Comparison of ENCODE assay signal across 9 cellular contexts in genomic region chr4:78937837-78938236, GRCh38. TPM values are rescaled to one million over a fixed set of nuclear protein-coding genes. Genes with fewer than 3 reads are reported as not detected.
DNase-seq lines count a peak whose midpoint lies in the region; ATAC-seq, FAIRE-seq and TF ChIP-seq lines count a peak whose summit lies in the region.
"Had no signal": no experiment of that assay in that cellular context is flagged by ENCODE, and none has a peak within 500 bp of the region (broad histone marks: within the 10 kb centered on the region; RNA-seq: fewer than 3 reads in every experiment).

No MANE protein-coding gene starts in this region.

- H3K4me1 Mint-ChIP-seq in CD8-positive, alpha-beta memory T cell: peaks cover 37 to 57% (median 50%) of the 10 kb centered on the region in 3 donors

- no peak overlapping the region for H3K27ac ChIP-seq in CD8-positive, alpha-beta memory T cell (ENCODE audit: low read depth, low read length)
- no peak overlapping the region for H3K27ac ChIP-seq in KMS-11
- no peak overlapping the region for H3K27ac ChIP-seq in K562 (ENCODE audit: extremely low read depth, low read depth, low read length)
- no peak overlapping the region for H3K27ac ChIP-seq in WERI-Rb-1

- peak overlapping the region; percentile 55 to 92 (median 65) for H3K4me3 Mint-ChIP-seq in CD8-positive, alpha-beta memory T cell

- no peak overlapping the region for H3K9ac ChIP-seq in KMS-11
- no peak overlapping the region; a peak in 1 of 4 replicates for H3K9ac ChIP-seq in K562 (ENCODE audit: insufficient read depth in 1 of 2, low read depth in 2 of 2, low read length in 2 of 2)

- H3K9me1 ChIP-seq in K562 (ENCODE audit: control insufficient read depth, insufficient read depth, low read length): no peaks in the 10 kb centered on the region

- no peaks in the 10 kb centered on the region for H3K9me3 Mint-ChIP-seq in CD8-positive, alpha-beta memory T cell

- TF ChIP-seq RAD21 in K562 (CRISPR knock-in tag; conservative IDR thresholded peaks at IDR 0.05 in 1 of 2, IDR thresholded peaks at IDR 0.05 in 1 of 2): no peak

- intact Hi-C loops in K562 (cut with micrococcal nuclease): no loop called here

- DNase-seq in CD8-positive, alpha-beta memory T cell: no peak
- no peak for DNase-seq in K562 (ENCODE audit: extremely low read depth in 1 of 4, low spot score in 3 of 4)
- DNase-seq in myocyte (ENCODE audit: low read depth): peak; percentile 9
- no peak for DNase-seq in stimulated activated CD4-positive, alpha-beta T cell treated with anti-CD3 and anti-CD28 coated beads, Interleukin-2, amount 100 ng/mL, for 48 hours
- no peak for DNase-seq in WERI-Rb-1
- DNase-seq in H4 (ENCODE audit: low spot score): no peak
- DNase-seq in middle frontal gyrus (ENCODE audit: extremely low spot score, low spot score): no peak

- no peak for TF ChIP-seq EP300 in K562 (IDR thresholded peaks at IDR 0.05; ENCODE audit: low read length)

- H3K79me2 ChIP-seq in KMS-11 (ENCODE audit: insufficient read depth, low read depth): no peaks in the 10 kb centered on the region; the same call in 1 of the 2 replicates
- H3K79me2 ChIP-seq in K562 (ENCODE audit: control insufficient read depth, insufficient read depth, low read length): peaks cover 29% of the 10 kb centered on the region

- 78% methylated on average over 4 of the region's 4 CpGs for WGBS in K562 (ENCODE audit: insufficient coverage, low coverage, missing lambda C conversion rate)

- no peaks in the 10 kb centered on the region for H3K9me3 ChIP-seq in CD8-positive, alpha-beta memory T cell (ENCODE audit: low read length)
- H3K9me3 ChIP-seq in K562 (replicated peaks; ENCODE audit: control insufficient read depth, insufficient read depth, low read depth, low read length): no peaks in the 10 kb centered on the region
- no peaks in the 10 kb centered on the region for H3K9me3 ChIP-seq in WERI-Rb-1 (ENCODE audit: severe bottlenecking)

- peaks cover 0 to 19% (median 4%) of the 10 kb centered on the region in 3 donors for H3K36me3 Mint-ChIP-seq in CD8-positive, alpha-beta memory T cell

- peaks cover 30% of the 10 kb centered on the region for H3K4me1 ChIP-seq in CD8-positive, alpha-beta memory T cell (ENCODE audit: insufficient read depth, low read length)
- H3K4me1 ChIP-seq in KMS-11 (ENCODE audit: low read depth, poor library complexity, severe bottlenecking) (peaks cover 29% of the 10 kb centered on the region), K562 (replicated peaks in 1 of 2; ENCODE audit: control insufficient read depth in 2 of 2, insufficient read depth in 2 of 2, low read length in 2 of 2) (peaks cover 10 to 19% of the 10 kb centered on the region in 2 experiments; a peak in 4 of 5 replicates)

- no peaks in the 10 kb centered on the region for H3K36me3 ChIP-seq in CD8-positive, alpha-beta memory T cell (ENCODE audit: insufficient read depth, low read length)
- H3K36me3 ChIP-seq in KMS-11 (ENCODE audit: insufficient read depth) (no peaks in the 10 kb centered on the region), K562 (ENCODE audit: control insufficient read depth, insufficient read depth, low read length) (peaks cover 12% of the 10 kb centered on the region; the same call in 2 of the 3 replicates), WERI-Rb-1 (peaks cover 26% of the 10 kb centered on the region)

- FAIRE-seq in K562 (lab: Jason Lieb, UNC): no peak
- FAIRE-seq: colon had no signal

- no TSS peak for BruUV-seq in K562 (replicated peaks; lab: Mats Ljungman, UMichigan)

- peaks cover 0 to 6% of the 10 kb centered on the region in 2 donors for H3K27me3 Mint-ChIP-seq in CD8-positive, alpha-beta memory T cell

- H4K20me1 ChIP-seq in KMS-11 (ENCODE audit: insufficient read depth) (no peaks in the 10 kb centered on the region), K562 (replicated peaks; ENCODE audit: control insufficient read depth, insufficient read depth, low read length) (no peaks in the 10 kb centered on the region)

- peak overlapping the region in 5 of 8 donors; percentile 37 to 70 (median 50) for H3K27ac Mint-ChIP-seq in CD8-positive, alpha-beta memory T cell

- H3K4me2 ChIP-seq in KMS-11: peak overlapping the region; percentile 92; the same call in 1 of the 2 replicates
- peak overlapping the region; percentile 2; the same call in 1 of the 2 replicates for H3K4me2 ChIP-seq in K562 (ENCODE audit: insufficient read depth, low read length)

- TF ChIP-seq POLR2A in K562 (conservative IDR thresholded peaks at IDR 0.05): no peak

- H3K4me3 ChIP-seq in CD8-positive, alpha-beta memory T cell (ENCODE audit: low read length): no peak overlapping the region
- peak overlapping the region; percentile 62 for H3K4me3 ChIP-seq in KMS-11 (IDR thresholded peaks at IDR 0.05; ENCODE audit: insufficient read depth, low read depth, low read length)
- peak overlapping the region; percentile 68; the same call in 1 of the 2 replicates for H3K4me3 ChIP-seq in K562
- H3K4me3 ChIP-seq in WERI-Rb-1 (ENCODE audit: low read depth, low read length): no peak overlapping the region

- CTCF ChIA-PET in CD8-positive, alpha-beta memory T cell (lab: Charles Lee): interaction anchor here (0.9 to 1.8 kb wide), 3 partner anchors 11 to 161 kb away, joined by 3 to 5 read pairs (median 3); no protein-coding TSS in a partner anchor
- CTCF ChIA-PET in K562 (lab: Yijun Ruan, JAX; ENCODE audit: low intra/inter-chr PET ratio): no interaction called here

- in situ Hi-C loops in K562 (cut with MboI): no loop called here

- ATAC-seq in K562: no peak

- no peak for TF ChIP-seq CTCF in KMS-11 (conservative IDR thresholded peaks at IDR 0.05; ENCODE audit: low read depth, low read length)
- no peak for TF ChIP-seq CTCF in K562 (IDR thresholded peaks at IDR 0.05 in 2 of 3, conservative IDR thresholded peaks at IDR 0.05 in 1 of 3; ENCODE audit: insufficient read depth in 2 of 3, low read depth in 1 of 3, low read length in 3 of 3)
- no peak for TF ChIP-seq CTCF in WERI-Rb-1 (IDR thresholded peaks at IDR 0.05; ENCODE audit: low read depth, low read length)

- H2AFZ ChIP-seq in KMS-11 (ENCODE audit: low read depth) (no peak overlapping the region), K562 (ENCODE audit: low read depth, low read length) (no peak overlapping the region)

- POLR2A ChIA-PET in CD8-positive, alpha-beta memory T cell (lab: Charles Lee): no interaction called here
- POLR2A ChIA-PET in K562 (lab: Yijun Ruan, JAX): interaction anchor here (1.2 kb wide), 1 partner anchor 11 kb away, joined by 3 read pairs; no protein-coding TSS in a partner anchor

- no peaks in the 10 kb centered on the region for H3K27me3 ChIP-seq in CD8-positive, alpha-beta memory T cell (ENCODE audit: insufficient read depth, low read length, poor library complexity, severe bottlenecking)
- no peaks in the 10 kb centered on the region for H3K27me3 ChIP-seq in KMS-11 (ENCODE audit: insufficient read depth, low read depth)
- no peaks in the 10 kb centered on the region for H3K27me3 ChIP-seq in K562 (ENCODE audit: control insufficient read depth in 2 of 2, insufficient read depth in 2 of 2, low read length in 2 of 2)
- H3K27me3 ChIP-seq in WERI-Rb-1 (ENCODE audit: insufficient read depth, low read depth, severe bottlenecking): no peaks in the 10 kb centered on the region

TF ChIP-seq in K562, 482 proteins besides CTCF, POLR2A, EP300 and RAD21:
- TF ChIP-seq PCBP2 (IDR thresholded peaks at IDR 0.05; ENCODE audit: low read depth, low read length, poor library complexity, severe bottlenecking): no peak
- TF ChIP-seq CBX3 (IDR thresholded peaks at IDR 0.05; ENCODE audit: borderline replicate concordance in 1 of 2, low read length in 2 of 2): no peak
- TF ChIP-seq JUND (IDR thresholded peaks at IDR 0.05; ENCODE audit: borderline replicate concordance, low read depth, low read length): peak; percentile 41; the same call in 1 of the 2 replicates
- no peak for TF ChIP-seq JUND (tag; IDR thresholded peaks at IDR 0.05; ENCODE audit: borderline replicate concordance, low read depth, low read length)
- no peak for TF ChIP-seq RHOXF2B (CRISPR knock-in tag; conservative IDR thresholded peaks at IDR 0.05)
- TF ChIP-seq ATF3 (IDR thresholded peaks at IDR 0.05): peak; percentile 66; the same call in 1 of the 2 replicates
- TF ChIP-seq ATF3 (CRISPR knock-in tag; conservative IDR thresholded peaks at IDR 0.05): no peak
- 0 out of 2 replicates have a peak, but pooled peaks have one; percentile 25 for TF ChIP-seq EHMT2 (IDR thresholded peaks at IDR 0.05)
- no peak for TF ChIP-seq SAFB (IDR thresholded peaks at IDR 0.05; ENCODE audit: borderline replicate concordance, low read depth, low read length)
- peak; percentile 37 for TF ChIP-seq FOSL1 (tag; conservative IDR thresholded peaks at IDR 0.05)
TF ChIP-seq in K562: peak in this region for 4.

RNA-seq across cellular contexts. Expression of gene PAQR3, which starts 1.4 kb away (rescaled TPM):
- total RNA-seq in CD8-positive, alpha-beta memory T cell: 10 to 100 TPM; 11.1 to 11.8 TPM
- polyA plus RNA-seq in CD8-positive, alpha-beta memory T cell: 7.4 TPM
- 30.4 and 87.1 TPM in 2 replicates for total RNA-seq in K562 (2011; cell fraction: chromatin; rRNA removed; ENCODE audit: low replicate concordance)
- 11.0 and 17.4 TPM in 2 replicates for total RNA-seq in K562 (2011; cell fraction: nucleolus; rRNA removed)
- total RNA-seq in K562 (2011; cell fraction: nucleoplasm; rRNA removed): 43.8 and 82.7 TPM in 2 replicates
- total RNA-seq in K562 (2014; rRNA removed) (15.3 and 21.6 TPM in 2 replicates), K562 (2014; rRNA removed; fragmentation: Illumina TruSeq; extraction: Trizol) (37.5 TPM in 2 replicates), K562 (2015; rRNA removed; fragmentation: Illumina TruSeq; extraction: Trizol) (27.6 and 31.6 TPM in 2 replicates), K562 (2021) (33.1 and 33.9 TPM in 2 replicates), myocyte (12.6 and 12.7 TPM in 2 replicates)
- polyA plus RNA-seq in K562 (2011; rRNA removed) (56.1 and 77.1 TPM in 2 replicates), K562 (2014; fragmentation: Illumina TruSeq; extraction: Trizol) (29.7 and 32.8 TPM in 2 replicates), K562 (2014; fragmentation: Nextera tagmentation; extraction: Ambion mirVana) (10 to 100 TPM; 10.7 to 12.7 TPM), K562 (2014; rRNA removed) (20.5 and 31.8 TPM in 2 replicates)
- 20.8 and 58.9 TPM in 2 replicates for polyA plus RNA-seq in K562 (2011; cell fraction: cytosol; rRNA removed)
- 63.4 and 98.2 TPM in 2 replicates for polyA plus RNA-seq in K562 (2011; cell fraction: nucleus; rRNA removed)
- polyA plus RNA-seq in K562 (2012): 29.2 and 31.4 TPM in 2 replicates
- polyA minus RNA-seq in K562 (2011; rRNA and poly(A)+ RNA removed): 99.5 and 126 TPM in 2 replicates
- polyA minus RNA-seq in K562 (2011; cell fraction: cytosol; rRNA and poly(A)+ RNA removed): 40.8 and 41.1 TPM in 2 replicates
- polyA minus RNA-seq in K562 (2011; cell fraction: nucleus; rRNA and poly(A)+ RNA removed): 32.9 and 52.4 TPM in 2 replicates
- 8.1 TPM for polyA plus RNA-seq in myocyte (2012)
- total RNA-seq in H4 (2014; rRNA removed; shearing (Covaris generic)): 13.9 and 22.5 TPM in 2 replicates

Comparison
In these comparisons a context has a peak if more than half of its experiments do, and no peak if none do; other contexts are left out.
1. H3K4me3 ChIP-seq: peak in KMS-11 (single experiment) and K562 (single experiment); none in CD8-positive, alpha-beta memory T cell (single experiment) and WERI-Rb-1 (single experiment).